In the genomic region with DNA sequence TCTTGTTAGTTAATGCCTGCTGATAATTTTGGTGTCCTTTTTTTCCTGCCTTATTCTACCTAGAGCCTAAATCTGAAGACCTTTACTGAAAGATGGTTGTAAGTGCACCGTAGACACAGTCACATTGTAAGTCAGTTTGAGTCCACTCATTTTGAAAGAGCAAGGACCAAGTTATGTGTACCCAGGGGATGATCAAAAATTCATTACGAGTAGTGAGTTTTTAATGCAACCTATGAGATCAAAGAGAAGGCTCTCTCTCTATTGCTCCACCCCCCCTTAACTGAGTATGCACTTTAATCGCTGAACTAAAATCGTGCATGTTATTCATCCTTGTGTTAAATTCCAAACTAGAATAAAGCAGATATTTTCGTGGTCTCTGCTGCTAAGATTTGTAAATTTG, we compare ENCODE assay signal across 10 cellular contexts. TPM values are rescaled to one million over a fixed set of nuclear protein-coding genes. Genes with fewer than 3 reads are reported as not detected.
DNase-seq lines count a peak whose midpoint lies in the region; ATAC-seq and TF ChIP-seq lines count a peak whose summit lies in the region.
"Had no signal": no experiment of that assay in that cellular context is flagged by ENCODE, and none has a peak within 500 bp of the region (broad histone marks: within the 10 kb centered on the region; RNA-seq: fewer than 3 reads in every experiment).

No MANE protein-coding gene starts in this region.

- H3K4me1 ChIP-seq in cardiac muscle cell (ENCODE audit: low read depth), result peaks cover 20% of the 10 kb centered on the region
- peaks cover 15 to 37% (median 26%) of the 10 kb centered on the region in 4 donors for H3K4me1 ChIP-seq in upper lobe of left lung

- ATAC-seq in left cardiac atrium (no peak), upper lobe of left lung (ENCODE audit: low FRiP score in 2 of 2) (no peak), GM18858 (IDR thresholded peaks at IDR 0.05; ENCODE audit: unreplicated experiment) (no peak)
- ATAC-seq: gastroesophageal sphincter had no signal

- H3K4me3 ChIP-seq in cardiac muscle cell, result peak overlapping the region; percentile 92
- H3K4me3 ChIP-seq in WI38 (ENCODE audit: low read depth, low read length), result peak overlapping the region; percentile 87
- peak overlapping the region in 3 of 4 donors; percentile 10 to 92 (median 82) for H3K4me3 ChIP-seq in upper lobe of left lung

- intact Hi-C loops in left cardiac atrium (cut with DNase I), result loop anchor here in 1 of 2 donors (10.0 kb wide), 2 partner anchors 211 to 369 kb away; partner anchors contain the start of gene MBNL2

- WGBS in upper lobe of left lung, 2 donors, result 26 to 33% methylated on average over 5 of the region's 5 CpGs

- TF ChIP-seq CTCF in cardiac muscle cell (IDR thresholded peaks at IDR 0.05; ENCODE audit: low read depth, low read length) (no peak), WI38 (IDR thresholded peaks at IDR 0.05; ENCODE audit: low read depth, low read length) (no peak), upper lobe of left lung (IDR thresholded peaks at IDR 0.05) (no peak)

- TF ChIP-seq EP300 in upper lobe of left lung (IDR thresholded peaks at IDR 0.05), result no peak

- no peaks in the 10 kb centered on the region for H3K9me3 ChIP-seq in cardiac muscle cell (ENCODE audit: low read depth)
- H3K9me3 ChIP-seq in upper lobe of left lung, result no peaks in the 10 kb centered on the region
- H3K9me3 ChIP-seq: gastroesophageal sphincter had no signal

- H3K27ac ChIP-seq in cardiac muscle cell (no peak overlapping the region), upper lobe of left lung (no peak overlapping the region)

- no peak for TF ChIP-seq POLR2A in upper lobe of left lung (IDR thresholded peaks at IDR 0.05)

- H3K27me3 ChIP-seq in cardiac muscle cell (no peaks in the 10 kb centered on the region), upper lobe of left lung (no peaks in the 10 kb centered on the region)
- H3K27me3 ChIP-seq: gastroesophageal sphincter had no signal

- DNase-seq in cardiac muscle cell (ENCODE audit: low read depth in 1 of 2, low spot score in 1 of 2) (peak in 1 of 2 donors; percentile 25), left cardiac atrium (no peak), iris pigment epithelial cell (ENCODE audit: low read depth) (peak; percentile 39), upper lobe of left lung (no peak), NCI-H1436 (lab: John Stamatoyannopoulos, UW) (no peak)
- no peak for DNase-seq in activated CD4-positive, alpha-beta T cell treated with anti-CD3 and anti-CD28 coated beads, Interleukin-2, amount 50 U/mL, for 1 hour
- DNase-seq: NCI-H446 treated with DMSO at 0.1 percent for 48 hours had no signal

- H3K36me3 ChIP-seq in cardiac muscle cell, result no peaks in the 10 kb centered on the region
- H3K36me3 ChIP-seq in upper lobe of left lung, result no peaks in the 10 kb centered on the region
- H3K36me3 ChIP-seq: gastroesophageal sphincter had no signal

RNA-seq across cellular contexts. Expression of gene RAP2A, which starts 1.8 kb away (rescaled TPM):
- 23.1 and 24.3 TPM in 2 replicates for total RNA-seq in cardiac muscle cell
- polyA plus RNA-seq in cardiac muscle cell, result 15.1 and 22.6 TPM in 2 replicates
- total RNA-seq in left cardiac atrium, result 10 to 100 TPM; 21.4 to 23.9 TPM
- 10 to 100 TPM; 17.8 to 55.4 (median 31.5) TPM for total RNA-seq in upper lobe of left lung
